ENCODE assay signal across 29 cellular contexts in the genomic region with DNA sequence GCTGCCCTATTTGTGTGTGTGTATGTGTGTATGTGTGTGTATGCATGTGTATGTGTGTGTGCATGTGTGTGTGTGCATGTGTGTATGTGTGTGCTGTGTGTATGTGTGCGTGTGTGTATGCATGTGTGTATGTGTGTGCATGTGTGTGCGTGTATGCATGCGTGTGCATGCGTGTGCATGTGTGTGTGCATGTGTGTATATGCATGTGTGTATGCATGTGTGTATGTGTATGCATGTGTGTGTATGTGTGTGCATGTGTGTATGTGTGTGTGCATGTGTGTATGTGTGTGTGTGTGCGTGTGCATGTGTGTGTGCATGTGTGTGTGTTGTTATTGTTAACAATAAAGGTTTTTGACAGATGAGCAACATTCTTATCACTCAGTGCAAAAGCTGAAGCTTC.
"Had no signal": no experiment of that assay in that cellular context is flagged by ENCODE, and none has a peak within 500 bp of the region (broad histone marks: within the 10 kb centered on the region; RNA-seq: fewer than 3 reads in every experiment).

No MANE protein-coding gene starts in this region.

- H2AFZ ChIP-seq: hepatocyte, parathyroid adenoma had no signal

- FAIRE-seq: colon, kidney had no signal

- H3K9me3 ChIP-seq: gastrocnemius medialis, heart left ventricle, testis, tibial artery had no signal

- H3K27ac Mint-ChIP-seq: dendritic cell treated with granulocyte-macrophage colony-stimulating factor and Interleukin-4, amounts not matched to agents 40 ng/mL and 50 ng/mL, for 4 days; endodermal cell; memory B cell; natural killer cell; progenitor cell of endocrine pancreas; stimulated activated effector memory CD8-positive, alpha-beta T cell treated with anti-CD3 and anti-CD28 coated beads, Interleukin-12 subunit alpha, Interleukin-12 subunit beta, amount 100 ng/mL, for 72 hours; type B pancreatic cell had no signal

- ATAC-seq: esophagus mucosa; gastrocnemius medialis; heart left ventricle; left lobe of liver; sciatic nerve; stimulated activated effector memory CD8-positive, alpha-beta T cell treated with anti-CD3 and anti-CD28 coated beads, Interleukin-12 subunit alpha, Interleukin-12 subunit beta, amount 100 ng/mL, for 72 hours; stimulated activated naive CD8-positive, alpha-beta T cell treated with anti-CD3 and anti-CD28 coated beads, Interleukin-15, Interleukin-2, amounts not matched to agents 100 U/mL and 50 U/mL, for 24 hours had no signal

- H3K27ac ChIP-seq: epithelial cell of prostate, gastrocnemius medialis, heart left ventricle, hepatocyte, parathyroid adenoma, testis, tibial artery had no signal

- H3K4me1 ChIP-seq: gastrocnemius medialis, heart left ventricle, tibial artery had no signal

- H3K27me3 Mint-ChIP-seq: progenitor cell of endocrine pancreas, type B pancreatic cell had no signal

- H3K36me3 ChIP-seq: gastrocnemius medialis, heart left ventricle, tibial artery had no signal

- H3K27me3 ChIP-seq: gastrocnemius medialis, hepatocyte, testis had no signal

- H3K4me2 ChIP-seq: hepatocyte, smooth muscle cell had no signal

- H3K9me3 Mint-ChIP-seq: dendritic cell treated with granulocyte-macrophage colony-stimulating factor and Interleukin-4, amounts not matched to agents 40 ng/mL and 50 ng/mL, for 4 days; endodermal cell; memory B cell; natural killer cell; stimulated activated effector memory CD8-positive, alpha-beta T cell treated with anti-CD3 and anti-CD28 coated beads, Interleukin-12 subunit alpha, Interleukin-12 subunit beta, amount 100 ng/mL, for 72 hours had no signal

- H3K9ac ChIP-seq: parathyroid adenoma had no signal

- DNase-seq: effector CD8-positive, alpha-beta T cell; endodermal cell; foreskin fibroblast; gastrocnemius medialis; heart left ventricle; kidney; natural killer cell; stimulated activated CD4-positive, alpha-beta T cell treated with anti-CD3 and anti-CD28 coated beads, Interleukin-12 subunit alpha, Interleukin-12 subunit beta, amount 100 ng/mL, for 4 hours; stimulated activated CD4-positive, alpha-beta T cell treated with anti-CD3 and anti-CD28 coated beads, Interleukin-1b, Interleukin-23, amount 100 ng/mL, for 48 hours; stimulated activated CD4-positive, alpha-beta T cell treated with anti-CD3 and anti-CD28 coated beads, Interleukin-4, amount 100 ng/mL, for 1 hour; stimulated activated naive CD8-positive, alpha-beta T cell treated with anti-CD3 and anti-CD28 coated beads, Interleukin-15, Interleukin-2, amounts not matched to agents 100 U/mL and 50 U/mL, for 24 hours; substantia nigra; testis; tibial artery had no signal

- H3K79me2 ChIP-seq: hepatocyte, parathyroid adenoma had no signal

- H3K36me3 Mint-ChIP-seq: memory B cell; natural killer cell; stimulated activated effector memory CD8-positive, alpha-beta T cell treated with anti-CD3 and anti-CD28 coated beads, Interleukin-12 subunit alpha, Interleukin-12 subunit beta, amount 100 ng/mL, for 72 hours; type B pancreatic cell had no signal

- H3K4me3 Mint-ChIP-seq: dendritic cell treated with granulocyte-macrophage colony-stimulating factor and Interleukin-4, amounts not matched to agents 40 ng/mL and 50 ng/mL, for 4 days; endodermal cell; memory B cell; natural killer cell; neural crest cell; stimulated activated effector memory CD8-positive, alpha-beta T cell treated with anti-CD3 and anti-CD28 coated beads, Interleukin-12 subunit alpha, Interleukin-12 subunit beta, amount 100 ng/mL, for 72 hours; type B pancreatic cell had no signal

- H3K4me3 ChIP-seq: gastrocnemius medialis, heart left ventricle, hepatocyte, lung, smooth muscle cell, testis, tibial artery had no signal

- H3K4me1 Mint-ChIP-seq: stimulated activated effector memory CD8-positive, alpha-beta T cell treated with anti-CD3 and anti-CD28 coated beads, Interleukin-12 subunit alpha, Interleukin-12 subunit beta, amount 100 ng/mL, for 72 hours had no signal
